ENCODE assay signal across 1 cellular context in genomic region chr1:55746710-55747109, GRCh38.
TF ChIP-seq lines count a peak whose summit lies in the region.

No MANE protein-coding gene starts in this region.

TF ChIP-seq in SK-N-SH treated with all-trans-retinoic acid at 6 μM for 48 hours, 23 proteins besides CTCF, POLR2A, EP300 and RAD21 (continued from another document):
- no peak for TF ChIP-seq GLIS3 (CRISPR knock-in tag; IDR thresholded peaks at IDR 0.05)
